Comparison of ENCODE assay signal across 8 cellular contexts in the genomic region with DNA sequence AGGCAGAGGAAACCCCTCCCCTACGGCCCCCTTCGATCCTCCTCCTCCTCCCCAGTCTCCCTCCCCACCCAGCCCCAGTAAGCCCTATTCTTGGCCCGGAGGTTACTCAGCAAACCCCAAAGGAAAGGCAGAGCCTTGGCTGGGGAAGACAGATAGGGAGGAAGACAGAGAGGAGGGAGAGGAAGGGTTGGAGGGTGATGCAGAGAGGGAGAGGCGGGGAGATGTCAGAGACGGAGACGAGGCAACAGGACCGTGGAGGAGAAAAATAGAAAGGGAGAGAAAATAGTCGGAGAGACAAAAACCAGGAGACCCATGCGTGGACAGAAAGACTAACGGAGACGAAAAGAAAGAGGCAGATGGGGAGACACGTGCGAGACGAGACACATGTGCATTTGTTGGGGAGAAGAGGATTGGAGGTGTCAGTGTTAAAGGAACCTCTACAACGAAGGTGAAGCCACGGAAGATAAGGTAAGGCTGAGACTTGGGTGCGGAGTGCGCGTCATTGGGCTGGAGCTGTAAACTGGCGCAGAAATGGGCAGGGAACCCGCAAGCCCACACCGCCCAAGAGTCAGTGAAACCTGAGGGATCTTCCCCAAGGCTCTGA. TPM values are rescaled to one million over a fixed set of nuclear protein-coding genes. Genes with fewer than 3 reads are reported as not detected.
A peak's percentile ranks its signal among the peaks of the same experiment; 100 is the strongest.
DNase-seq lines count a peak whose midpoint lies in the region; ATAC-seq and TF ChIP-seq lines count a peak whose summit lies in the region.

No MANE protein-coding gene starts in this region.

- peaks cover 40% of the 10 kb centered on the region for H3K36me3 Mint-ChIP-seq in activated CD8-positive, alpha-beta memory T cell treated with anti-CD3 and anti-CD28 coated beads, Interleukin-2, amount 10 ng/mL, durations not matched to agents 7 days and 5 days
- peaks cover 15% of the 10 kb centered on the region for H3K36me3 Mint-ChIP-seq in T-cell

- no peak for TF ChIP-seq CTCF in fibroblast of pulmonary artery (IDR thresholded peaks at IDR 0.05; ENCODE audit: low read length, missing control alignments)
- TF ChIP-seq CTCF in prostate gland (IDR thresholded peaks at IDR 0.05) = no peak

- no peaks in the 10 kb centered on the region for H3K9me3 ChIP-seq in prostate gland

- intact Hi-C loops in prostate gland (cut with DNase I) = no loop called here

- H3K27ac ChIP-seq in prostate gland = peak overlapping the region; percentile 39 to 79

- CTCF ChIA-PET in activated CD8-positive, alpha-beta memory T cell treated with anti-CD3 and anti-CD28 coated beads, Interleukin-2, amount 10 ng/mL, durations not matched to agents 7 days and 5 days (lab: Charles Lee) = interaction anchor here (0.7 to 3.2 kb wide), 12 partner anchors 9 to 228 kb away, joined by 3 to 51 read pairs (median 6); partner anchors contain the start of gene B9D2
- CTCF ChIA-PET in T-cell (lab: Charles Lee) = interaction anchor here (0.5 to 1.8 kb wide), 9 partner anchors 8 to 486 kb away, joined by 3 to 20 read pairs (median 7); partner anchors contain the start of genes B9D2 (in 1 of the 2) and HNRNPUL1 (in 1 of the 2)

- H3K9me3 Mint-ChIP-seq in activated CD8-positive, alpha-beta memory T cell treated with anti-CD3 and anti-CD28 coated beads, Interleukin-2, amount 10 ng/mL, durations not matched to agents 7 days and 5 days (ENCODE audit: low read depth) = no peaks in the 10 kb centered on the region
- H3K9me3 Mint-ChIP-seq in T-cell = no peaks in the 10 kb centered on the region

- DNase-seq in activated CD8-positive, alpha-beta memory T cell treated with anti-CD3 and anti-CD28 coated beads, Interleukin-2, amount 10 ng/mL, durations not matched to agents 7 days and 5 days = no peak
- no peak for DNase-seq in activated CD8-positive, alpha-beta memory T cell treated with anti-CD3 and anti-CD28 coated beads, Interleukin-2, amount 50 U/mL, for 48 hours
- DNase-seq in T-cell = no peak
- no peak for DNase-seq in fibroblast of pulmonary artery (ENCODE audit: low read depth)
- no peak for DNase-seq in prostate gland (ENCODE audit: low spot score)
- no peak for DNase-seq in NCI-H1105 treated with DMSO at 0.1 percent for 48 hours (lab: John Stamatoyannopoulos, UW)
- DNase-seq in NCI-H1694 (lab: John Stamatoyannopoulos, UW) = no peak

- peak overlapping the region; percentile 99 for H3K4me3 Mint-ChIP-seq in activated CD8-positive, alpha-beta memory T cell treated with anti-CD3 and anti-CD28 coated beads, Interleukin-2, amount 10 ng/mL, durations not matched to agents 7 days and 5 days
- H3K4me3 Mint-ChIP-seq in T-cell = peak overlapping the region; percentile 97 to 99 (median 99)

- TF ChIP-seq POLR2A in prostate gland (IDR thresholded peaks at IDR 0.05) = no peak

- H3K36me3 ChIP-seq in prostate gland = no peaks in the 10 kb centered on the region

- H3K27ac Mint-ChIP-seq in activated CD8-positive, alpha-beta memory T cell treated with anti-CD3 and anti-CD28 coated beads, Interleukin-2, amount 10 ng/mL, durations not matched to agents 7 days and 5 days = peak overlapping the region; percentile 93
- H3K27ac Mint-ChIP-seq in T-cell = peak overlapping the region; percentile 89 to 94

- peaks cover 5% of the 10 kb centered on the region for H3K4me1 ChIP-seq in prostate gland (replicated peaks)

- H3K4me3 ChIP-seq in fibroblast of pulmonary artery (replicated peaks; ENCODE audit: low read depth, low read length) (peak overlapping the region; percentile 93), prostate gland (peak overlapping the region; percentile 70 to 80)

- no peaks in the 10 kb centered on the region for H3K27me3 ChIP-seq in prostate gland (replicated peaks; ENCODE audit: insufficient read depth)

- no peak for ATAC-seq in activated CD8-positive, alpha-beta memory T cell treated with anti-CD3 and anti-CD28 coated beads, Interleukin-2, amount 10 ng/mL, durations not matched to agents 7 days and 5 days
- ATAC-seq in T-cell (replicated peaks in 1 of 4) (peak in 3 of 4 experiments; percentile 3 to 9 (median 7)), esophagus mucosa (no peak)

- peaks cover 47% of the 10 kb centered on the region for H3K4me1 Mint-ChIP-seq in activated CD8-positive, alpha-beta memory T cell treated with anti-CD3 and anti-CD28 coated beads, Interleukin-2, amount 10 ng/mL, durations not matched to agents 7 days and 5 days
- H3K4me1 Mint-ChIP-seq in T-cell = peaks cover 52 to 62% (median 52%) of the 10 kb centered on the region in 3 donors

- 8% methylated on average over 22 of the region's 22 CpGs for WGBS in prostate gland

- POLR2A ChIA-PET in T-cell (lab: Charles Lee) = interaction anchor here (0.5 to 4.9 kb wide), 10 partner anchors 8 to 87 kb away, joined by 3 to 49 read pairs (median 5); partner anchors contain the start of genes B9D2 (in 2 of the 2) and HNRNPUL1 (in 1 of the 2)

- H3K27me3 Mint-ChIP-seq in activated CD8-positive, alpha-beta memory T cell treated with anti-CD3 and anti-CD28 coated beads, Interleukin-2, amount 10 ng/mL, durations not matched to agents 7 days and 5 days = no peaks in the 10 kb centered on the region
- H3K27me3 Mint-ChIP-seq in T-cell = no peaks in the 10 kb centered on the region

RNA-seq across cellular contexts. Expression of gene TGFB1, which starts 2.9 kb away (rescaled TPM):
- 100 to 1,000 TPM; 171 to 179 TPM for total RNA-seq in activated CD8-positive, alpha-beta memory T cell treated with anti-CD3 and anti-CD28 coated beads, Interleukin-2, amount 10 ng/mL, durations not matched to agents 7 days and 5 days
- total RNA-seq in T-cell (100 to 1,000 TPM; 170 to 412 (median 206) TPM), prostate gland (10 to 100 TPM in 1 of 2 donors, 1 to 10 TPM in 1; 9.7 to 32.4 TPM), esophagus mucosa (53.8 TPM)

RNA-seq across cellular contexts. Expression of gene B9D2, which starts 13.1 kb away (rescaled TPM):
- total RNA-seq in activated CD8-positive, alpha-beta memory T cell treated with anti-CD3 and anti-CD28 coated beads, Interleukin-2, amount 10 ng/mL, durations not matched to agents 7 days and 5 days = 1 to 10 TPM; 8.2 to 9.3 TPM
- total RNA-seq in T-cell (10 to 100 TPM; 15.3 to 27.9 (median 16.4) TPM), prostate gland (10 to 100 TPM; 10.7 to 17.1 TPM), esophagus mucosa (4.3 TPM)

RNA-seq across cellular contexts. Expression of gene TMEM91, which starts 25.5 kb away (rescaled TPM):
- 1 to 10 TPM; 4.8 to 6.0 TPM for total RNA-seq in activated CD8-positive, alpha-beta memory T cell treated with anti-CD3 and anti-CD28 coated beads, Interleukin-2, amount 10 ng/mL, durations not matched to agents 7 days and 5 days
- total RNA-seq in T-cell (10 to 100 TPM in 3 of 5 donors, 1 to 10 TPM in 2; 9.9 to 14.7 (median 13.2) TPM), prostate gland (10 to 100 TPM; 15.7 to 19.7 TPM), esophagus mucosa (20.0 TPM)

RNA-seq across cellular contexts. Expression of gene CCDC97, which starts 40.9 kb away (rescaled TPM):
- 10 to 100 TPM; 42.9 to 43.5 TPM for total RNA-seq in activated CD8-positive, alpha-beta memory T cell treated with anti-CD3 and anti-CD28 coated beads, Interleukin-2, amount 10 ng/mL, durations not matched to agents 7 days and 5 days
- total RNA-seq in T-cell (10 to 100 TPM; 38.9 to 61.5 (median 55.1) TPM), prostate gland (10 to 100 TPM; 21.0 to 34.4 TPM), esophagus mucosa (19.3 TPM)

RNA-seq across cellular contexts. Expression of gene EXOSC5, which starts 46.3 kb away (rescaled TPM):
- total RNA-seq in activated CD8-positive, alpha-beta memory T cell treated with anti-CD3 and anti-CD28 coated beads, Interleukin-2, amount 10 ng/mL, durations not matched to agents 7 days and 5 days = 10 to 100 TPM; 24.4 to 36.0 TPM
- total RNA-seq in T-cell (10 to 100 TPM; 12.4 to 32.8 (median 27.1) TPM), prostate gland (10 to 100 TPM; 29.6 to 34.0 TPM), esophagus mucosa (15.7 TPM)

Comparison
In these comparisons a context has a peak if more than half of its experiments do, and no peak if none do; other contexts are left out.
1. ATAC-seq: peak in T-cell (3 of 4); none in activated CD8-positive, alpha-beta memory T cell treated with anti-CD3 and anti-CD28 coated beads, Interleukin-2, amount 10 ng/mL, durations not matched to agents 7 days and 5 days (single experiment) and esophagus mucosa (single experiment).